Comparison of ENCODE assay signal across 11 cellular contexts in the genomic region with DNA sequence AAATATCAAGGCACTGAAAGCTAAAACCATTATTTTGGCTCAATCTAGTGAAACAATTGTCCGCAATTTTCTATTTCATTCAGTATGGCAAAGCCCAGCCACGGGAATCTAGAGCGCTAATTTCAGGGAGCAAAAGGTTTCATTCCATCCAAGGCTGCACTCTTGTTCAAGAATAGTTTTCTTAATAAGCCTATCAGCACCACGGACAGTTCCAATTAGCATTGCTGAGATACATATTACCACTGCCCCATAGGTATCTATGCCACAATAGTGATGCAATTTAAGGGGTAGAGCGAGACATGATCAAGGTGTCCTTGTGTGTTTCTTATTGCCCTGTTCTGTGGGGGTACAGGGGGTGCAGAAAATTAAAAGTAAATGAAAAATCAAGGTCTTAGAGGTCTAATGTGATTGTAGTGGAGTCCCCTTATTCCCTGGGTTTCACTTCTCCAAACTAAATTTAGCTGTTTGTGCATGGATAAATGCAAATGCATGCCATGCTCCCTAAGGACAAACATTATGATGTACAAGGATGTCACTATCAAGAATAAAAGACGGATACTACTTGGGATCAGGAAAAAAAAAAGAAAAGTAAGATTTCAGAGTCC. TPM values are rescaled to one million over a fixed set of nuclear protein-coding genes. Genes with fewer than 3 reads are reported as not detected.
DNase-seq lines count a peak whose midpoint lies in the region; ATAC-seq, FAIRE-seq and TF ChIP-seq lines count a peak whose summit lies in the region.
"Had no signal": no experiment of that assay in that cellular context is flagged by ENCODE, and none has a peak within 500 bp of the region (broad histone marks: within the 10 kb centered on the region; RNA-seq: fewer than 3 reads in every experiment).

No MANE protein-coding gene starts in this region.

- FAIRE-seq in astrocyte (lab: Jason Lieb, UNC), result no peak
- FAIRE-seq in keratinocyte (lab: Jason Lieb, UNC), result peak; percentile 64

- H3K9ac ChIP-seq in astrocyte (ENCODE audit: low read length), result no peak overlapping the region
- H3K9ac ChIP-seq in keratinocyte (ENCODE audit: control insufficient read depth, extremely low read depth, insufficient read depth, low read length), result no peak overlapping the region

- H3K27ac ChIP-seq in astrocyte (ENCODE audit: low read depth, low read length) (no peak overlapping the region), keratinocyte (ENCODE audit: control insufficient read depth, insufficient read depth, low read length) (no peak overlapping the region)

- peaks cover 52% of the 10 kb centered on the region for H3K79me2 ChIP-seq in astrocyte (ENCODE audit: insufficient read depth, low read length)
- H3K79me2 ChIP-seq in keratinocyte (ENCODE audit: control insufficient read depth, insufficient read depth, low read length), result no peaks in the 10 kb centered on the region

- in situ Hi-C loops in Caki2 (cut with HindIII; ENCODE audit: low pct_unique_long_range_greater_than_20kb, low sequenced_read_pairs), result no loop called here

- no peaks in the 10 kb centered on the region for H3K4me1 ChIP-seq in astrocyte (ENCODE audit: insufficient read depth, low read length)
- no peaks in the 10 kb centered on the region for H3K4me1 ChIP-seq in keratinocyte (ENCODE audit: control insufficient read depth, extremely low read depth, insufficient read depth, low read length)

- H3K27me3 ChIP-seq in astrocyte (ENCODE audit: insufficient read depth, low read length) (no peaks in the 10 kb centered on the region), keratinocyte (ENCODE audit: control insufficient read depth, extremely low read depth, insufficient read depth, low read length) (no peaks in the 10 kb centered on the region)

- no peaks in the 10 kb centered on the region for H3K9me1 ChIP-seq in keratinocyte (ENCODE audit: control insufficient read depth, extremely low read depth, insufficient read depth, low read length)

- no peak for ATAC-seq in omental fat pad (ENCODE audit: low FRiP score)

- H3K4me3 Mint-ChIP-seq in astrocyte (ENCODE audit: unreplicated experiment), result no peak overlapping the region

- H3K4me3 ChIP-seq in astrocyte (ENCODE audit: insufficient read depth, low read depth, low read length) (no peak overlapping the region), keratinocyte (ENCODE audit: control insufficient read depth in 2 of 3, extremely low read depth in 1 of 3, insufficient read depth in 2 of 3, low read depth in 1 of 3, low read length in 3 of 3) (no peak overlapping the region)

- no peak overlapping the region for H2AFZ ChIP-seq in astrocyte (ENCODE audit: low read depth, low read length)
- H2AFZ ChIP-seq in keratinocyte (ENCODE audit: control insufficient read depth, low read length), result no peak overlapping the region

- H3K4me2 ChIP-seq in astrocyte (ENCODE audit: low read length) (no peak overlapping the region), keratinocyte (ENCODE audit: control insufficient read depth, extremely low read depth, insufficient read depth, low read depth, low read length) (no peak overlapping the region)

- TF ChIP-seq CTCF in astrocyte (IDR thresholded peaks at IDR 0.05; ENCODE audit: insufficient read depth, low read depth, low read length) (no peak), keratinocyte (optimal IDR thresholded peaks at IDR 0.05 in 1 of 3, IDR thresholded peaks at IDR 0.05 in 1 of 3, conservative IDR thresholded peaks at IDR 0.05 in 1 of 3; ENCODE audit: extremely low read depth in 1 of 3, insufficient read depth in 2 of 3, low read length in 3 of 3) (no peak), omental fat pad (IDR thresholded peaks at IDR 0.05) (no peak)

- DNase-seq in Caki2 (ENCODE audit: low read depth) (peak; percentile 19), LoVo (ENCODE audit: low spot score) (peak; percentile 64), astrocyte (ENCODE audit: low read depth) (peak; percentile 38), keratinocyte (ENCODE audit: low read depth, low spot score) (no peak), UCSD-AML1 (lab: John Stamatoyannopoulos, UW; ENCODE audit: unreplicated experiment) (no peak), GM03348 (ENCODE audit: low spot score) (no peak), GM19240 (ENCODE audit: insufficient read length, low spot score) (no peak), omental fat pad (ENCODE audit: low spot score) (no peak)
- DNase-seq: activated CD4-positive, alpha-beta T cell treated with anti-CD3 and anti-CD28 coated beads, Interleukin-2, amount 50 U/mL, for 4 hours; cerebellar nuclear complex; NCI-H510A had no signal

- H3K9me3 ChIP-seq in astrocyte (ENCODE audit: insufficient read depth, low read depth, low read length) (no peaks in the 10 kb centered on the region), keratinocyte (ENCODE audit: control insufficient read depth, low read depth, low read length) (no peaks in the 10 kb centered on the region)

- H4K20me1 ChIP-seq in astrocyte (ENCODE audit: insufficient read depth, low read length) (peaks cover 83% of the 10 kb centered on the region), keratinocyte (ENCODE audit: control insufficient read depth, extremely low read depth, insufficient read depth, low read length) (no peaks in the 10 kb centered on the region)

- no peaks in the 10 kb centered on the region for H3K36me3 ChIP-seq in astrocyte (ENCODE audit: insufficient read depth, low read length)
- H3K36me3 ChIP-seq in keratinocyte (ENCODE audit: control insufficient read depth in 2 of 2, extremely low read depth in 1 of 2, insufficient read depth in 2 of 2, low read length in 2 of 2), result no peaks in the 10 kb centered on the region

- no peaks in the 10 kb centered on the region for H3K4me1 Mint-ChIP-seq in astrocyte (ENCODE audit: low read depth, unreplicated experiment)

- H3K9me3 Mint-ChIP-seq in astrocyte (ENCODE audit: unreplicated experiment), result no peaks in the 10 kb centered on the region

- H3K27me3 Mint-ChIP-seq in astrocyte (ENCODE audit: low read depth, unreplicated experiment), result peaks cover 3% of the 10 kb centered on the region

- H3K36me3 Mint-ChIP-seq in astrocyte (ENCODE audit: low read depth, unreplicated experiment), result no peaks in the 10 kb centered on the region

- no peak overlapping the region for H3K27ac Mint-ChIP-seq in astrocyte (ENCODE audit: unreplicated experiment)

- dilution Hi-C loops in keratinocyte (cut with MboI; ENCODE audit: extremely low pct_ligation_motif_present, low sequenced_read_pairs), result no loop called here

RNA-seq across cellular contexts. Expression of a gene that starts 45.5 kb away (rescaled TPM):
- 22.4 and 25.6 TPM in 2 replicates for total RNA-seq in Caki2 (2014; rRNA removed; shearing (Covaris generic); ENCODE audit: low replicate concordance)
- total RNA-seq in astrocyte (53.5 and 71.0 TPM in 2 replicates), omental fat pad (100 to 1,000 TPM in 1 of 4 donors, 10 to 100 TPM in 3; 22.7 to 117 (median 41.8) TPM)
- 5.5 to 25.6 TPM (median 7.6 TPM) in 3 replicates for polyA plus RNA-seq in keratinocyte
- 3.2 TPM for polyA plus RNA-seq in keratinocyte (2011; ENCODE audit: low read depth)
- 7.3 and 9.4 TPM in 2 replicates for polyA plus RNA-seq in keratinocyte (2011; cell fraction: cytosol; rRNA removed)
- polyA plus RNA-seq in keratinocyte (2011; cell fraction: nucleus; rRNA removed), result 34.3 and 40.8 TPM in 2 replicates
- 4.3 and 5.3 TPM in 2 replicates for polyA plus RNA-seq in keratinocyte (2012; ENCODE audit: low replicate concordance)
- 7.2 to 48.8 TPM (median 10.5 TPM) in 3 replicates for polyA minus RNA-seq in keratinocyte
- polyA minus RNA-seq in keratinocyte (2011; cell fraction: cytosol; rRNA and poly(A)+ RNA removed), result 14.6 TPM
- polyA minus RNA-seq in keratinocyte (2011; cell fraction: nucleus; rRNA and poly(A)+ RNA removed), result 33.4 and 108 TPM in 2 replicates

Comparison
In these comparisons a context has a peak if more than half of its experiments do, and no peak if none do; other contexts are left out.
1. DNase-seq: peak in Caki2 (single experiment), LoVo (single experiment) and astrocyte (single experiment); none in keratinocyte (single experiment), UCSD-AML1 (single experiment), GM03348 (single experiment), GM19240 (single experiment) and omental fat pad (single experiment).